Comparison of ENCODE assay signal across 21 cellular contexts in the genomic region with DNA sequence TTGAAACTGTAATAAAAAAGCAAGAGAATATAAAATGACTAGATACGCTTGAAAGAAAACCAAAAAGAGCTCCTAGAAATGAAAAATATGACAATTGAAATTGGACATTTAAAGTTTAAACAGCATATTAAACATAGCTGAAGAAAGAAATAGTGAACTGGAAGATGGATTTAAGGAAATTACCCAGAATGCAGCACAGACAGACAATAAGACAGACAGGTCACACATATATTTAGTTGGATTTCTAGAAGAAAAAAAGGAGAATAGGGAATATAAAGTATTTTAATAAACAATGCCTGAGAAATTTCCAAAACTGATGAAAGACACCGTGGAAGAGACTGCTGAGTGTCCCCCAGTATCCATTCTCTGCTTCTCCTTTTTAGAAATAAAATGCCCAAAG. TPM values are rescaled to one million over a fixed set of nuclear protein-coding genes. Genes with fewer than 3 reads are reported as not detected.
DNase-seq lines count a peak whose midpoint lies in the region; ATAC-seq, FAIRE-seq and TF ChIP-seq lines count a peak whose summit lies in the region.
"Had no signal": no experiment of that assay in that cellular context is flagged by ENCODE, and none has a peak within 500 bp of the region (broad histone marks: within the 10 kb centered on the region; RNA-seq: fewer than 3 reads in every experiment).

No MANE protein-coding gene starts in this region.

- intact Hi-C loops in pancreas (cut with DNase I), result no loop called here

- POLR2A ChIA-PET in SK-N-SH (lab: Yijun Ruan, JAX), result no interaction called here

- H3K27me3 ChIP-seq in SK-N-SH (ENCODE audit: insufficient read depth) (peaks cover 7% of the 10 kb centered on the region; the same call in 1 of the 2 replicates), pancreas (peaks cover 0 to 5% (median 0%) of the 10 kb centered on the region in 4 donors)

- H3K9me3 ChIP-seq in SK-N-SH (no peaks in the 10 kb centered on the region), pancreas (peaks cover 0 to 5% (median 0%) of the 10 kb centered on the region in 4 donors)
- H3K9me3 ChIP-seq: A549, Caco-2, HAP-1 had no signal

- H3K9ac ChIP-seq in SK-N-SH, result no peak overlapping the region
- H3K9ac ChIP-seq: GM23248 had no signal

- no peak overlapping the region for H2AFZ ChIP-seq in SK-N-SH (ENCODE audit: low read depth)
- H2AFZ ChIP-seq: GM23248 had no signal

- H3K36me3 ChIP-seq in SK-N-SH (replicated peaks in 1 of 2; ENCODE audit: control insufficient read depth in 1 of 2, insufficient read depth in 2 of 2, low read length in 1 of 2) (no peaks in the 10 kb centered on the region), pancreas (no peaks in the 10 kb centered on the region)

- FAIRE-seq in pancreas (lab: Jason Lieb, UNC), result peak; percentile 65
- FAIRE-seq: D721Med, GM12892, GM18507 had no signal

- ATAC-seq in SK-N-SH treated with all-trans-retinoic acid at 6 μM for 48 hours (no peak), pancreas (no peak)
- ATAC-seq: A549 had no signal

- CTCF ChIA-PET in SK-N-SH (lab: Yijun Ruan, JAX), result interaction anchor here (0.8 to 7.9 kb wide), 3 partner anchors 9 to 13 kb away, joined by 3 to 55 read pairs (median 7); no protein-coding TSS in a partner anchor

- DNase-seq in SK-N-SH, result no peak
- DNase-seq in pancreas, result no peak
- no peak for DNase-seq in NCI-H2029 treated with DMSO at 0.1 percent for 48 hours (lab: John Stamatoyannopoulos, UW)
- DNase-seq: AML-193; Caco-2; CD4-positive, alpha-beta T cell; GDM1; GM23248; HFFc6; IMR-90; KBM-7 had no signal

- H4K20me1 ChIP-seq in SK-N-SH (ENCODE audit: insufficient read depth), result no peaks in the 10 kb centered on the region

- no peaks in the 10 kb centered on the region for H3K9me2 ChIP-seq in SK-N-SH

- no peak overlapping the region for H3K4me2 ChIP-seq in SK-N-SH
- H3K4me2 ChIP-seq: A549 had no signal

- TF ChIP-seq RAD21 in SK-N-SH (IDR thresholded peaks at IDR 0.05; ENCODE audit: low read length), result no peak

- H3K4me3 ChIP-seq in SK-N-SH (ENCODE audit: low read depth in 2 of 2, low read length in 1 of 2), result no peak overlapping the region
- no peak overlapping the region for H3K4me3 ChIP-seq in pancreas
- H3K4me3 ChIP-seq: A549, GM23248, HAP-1 had no signal

- H3K4me1 ChIP-seq in SK-N-SH (ENCODE audit: control insufficient read depth in 1 of 2, insufficient read depth in 2 of 2, low read depth in 1 of 2, low read length in 1 of 2), result no peaks in the 10 kb centered on the region
- no peaks in the 10 kb centered on the region for H3K4me1 ChIP-seq in pancreas
- H3K4me1 ChIP-seq: A549, Caco-2 had no signal

- TF ChIP-seq EP300 in SK-N-SH (IDR thresholded peaks at IDR 0.05; ENCODE audit: borderline replicate concordance in 1 of 2, low read depth in 1 of 2, low read length in 1 of 2), result no peak

- WGBS in SK-N-SH (ENCODE audit: low lambda C conversion rate), result 47% methylated on average over 2 of the region's 2 CpGs
- WGBS in pancreas, 2 donors, result 87 to 94% methylated on average over 2 of the region's 2 CpGs

- TF ChIP-seq CTCF in SK-N-SH (IDR thresholded peaks at IDR 0.05), result no peak
- TF ChIP-seq CTCF in pancreas (IDR thresholded peaks at IDR 0.05), result no peak

- H3K27ac ChIP-seq in SK-N-SH (ENCODE audit: low read depth in 2 of 2, low read length in 1 of 2), result no peak overlapping the region
- H3K27ac ChIP-seq in pancreas, result no peak overlapping the region
- H3K27ac ChIP-seq: 22Rv1, A549, C4-2B, GM23248, HL-60 had no signal

- H3K79me2 ChIP-seq in SK-N-SH (ENCODE audit: insufficient read depth), result no peaks in the 10 kb centered on the region

- H3F3A ChIP-seq in SK-N-SH (replicated peaks; ENCODE audit: insufficient read depth), result no peaks in the 10 kb centered on the region

TF ChIP-seq in SK-N-SH treated with all-trans-retinoic acid at 6 μM for 48 hours, 23 proteins besides CTCF, POLR2A, EP300 and RAD21:
- peak; percentile 69 for TF ChIP-seq ZFP30 (CRISPR knock-in tag; IDR thresholded peaks at IDR 0.05)
- TF ChIP-seq OSR1 (CRISPR knock-in tag; IDR thresholded peaks at IDR 0.05), result no peak
- TF ChIP-seq, protein P1, sequence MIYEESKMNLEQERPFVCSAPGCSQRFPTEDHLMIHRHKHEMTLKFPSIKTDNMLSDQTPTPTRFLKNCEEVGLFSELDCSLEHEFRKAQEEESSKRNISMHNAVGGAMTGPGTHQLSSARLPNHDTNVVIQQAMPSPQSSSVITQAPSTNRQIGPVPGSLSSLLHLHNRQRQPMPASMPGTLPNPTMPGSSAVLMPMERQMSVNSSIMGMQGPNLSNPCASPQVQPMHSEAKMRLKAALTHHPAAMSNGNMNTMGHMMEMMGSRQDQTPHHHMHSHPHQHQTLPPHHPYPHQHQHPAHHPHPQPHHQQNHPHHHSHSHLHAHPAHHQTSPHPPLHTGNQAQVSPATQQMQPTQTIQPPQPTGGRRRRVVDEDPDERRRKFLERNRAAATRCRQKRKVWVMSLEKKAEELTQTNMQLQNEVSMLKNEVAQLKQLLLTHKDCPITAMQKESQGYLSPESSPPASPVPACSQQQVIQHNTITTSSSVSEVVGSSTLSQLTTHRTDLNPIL (CRISPR knock-in tag; IDR thresholded peaks at IDR 0.05; ENCODE audit: low read depth), result no peak

TF ChIP-seq in SK-N-SH, 30 proteins besides CTCF, POLR2A, EP300 and RAD21:
- no peak for TF ChIP-seq GABPA (IDR thresholded peaks at IDR 0.05; ENCODE audit: low read depth)
- no peak for TF ChIP-seq RXRA (IDR thresholded peaks at IDR 0.05; ENCODE audit: borderline replicate concordance, low read depth)
- TF ChIP-seq TCF12 (IDR thresholded peaks at IDR 0.05), result no peak
- TF ChIP-seq SIN3A (IDR thresholded peaks at IDR 0.05; ENCODE audit: borderline replicate concordance, low read depth, low read length), result no peak
- TF ChIP-seq RFX5 (IDR thresholded peaks at IDR 0.05; ENCODE audit: low read length), result no peak
- no peak for TF ChIP-seq TAF1 (IDR thresholded peaks at IDR 0.05; ENCODE audit: borderline replicate concordance, low read depth, low read length)
- TF ChIP-seq, protein P2, sequence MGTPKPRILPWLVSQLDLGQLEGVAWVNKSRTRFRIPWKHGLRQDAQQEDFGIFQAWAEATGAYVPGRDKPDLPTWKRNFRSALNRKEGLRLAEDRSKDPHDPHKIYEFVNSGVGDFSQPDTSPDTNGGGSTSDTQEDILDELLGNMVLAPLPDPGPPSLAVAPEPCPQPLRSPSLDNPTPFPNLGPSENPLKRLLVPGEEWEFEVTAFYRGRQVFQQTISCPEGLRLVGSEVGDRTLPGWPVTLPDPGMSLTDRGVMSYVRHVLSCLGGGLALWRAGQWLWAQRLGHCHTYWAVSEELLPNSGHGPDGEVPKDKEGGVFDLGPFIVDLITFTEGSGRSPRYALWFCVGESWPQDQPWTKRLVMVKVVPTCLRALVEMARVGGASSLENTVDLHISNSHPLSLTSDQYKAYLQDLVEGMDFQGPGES (IDR thresholded peaks at IDR 0.05; ENCODE audit: low read depth, low read length), result no peak
- TF ChIP-seq GATA2 (CRISPR knock-in tag; IDR thresholded peaks at IDR 0.05), result no peak
- no peak for TF ChIP-seq POLR2AphosphoS5 (IDR thresholded peaks at IDR 0.05; ENCODE audit: low read depth, low read length)
- TF ChIP-seq, protein P3, sequence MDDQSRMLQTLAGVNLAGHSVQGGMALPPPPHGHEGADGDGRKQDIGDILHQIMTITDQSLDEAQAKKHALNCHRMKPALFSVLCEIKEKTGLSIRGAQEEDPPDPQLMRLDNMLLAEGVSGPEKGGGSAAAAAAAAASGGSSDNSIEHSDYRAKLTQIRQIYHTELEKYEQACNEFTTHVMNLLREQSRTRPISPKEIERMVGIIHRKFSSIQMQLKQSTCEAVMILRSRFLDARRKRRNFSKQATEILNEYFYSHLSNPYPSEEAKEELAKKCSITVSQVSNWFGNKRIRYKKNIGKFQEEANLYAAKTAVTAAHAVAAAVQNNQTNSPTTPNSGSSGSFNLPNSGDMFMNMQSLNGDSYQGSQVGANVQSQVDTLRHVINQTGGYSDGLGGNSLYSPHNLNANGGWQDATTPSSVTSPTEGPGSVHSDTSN (IDR thresholded peaks at IDR 0.05), result no peak
- TF ChIP-seq MXI1 (IDR thresholded peaks at IDR 0.05; ENCODE audit: low read depth, low read length), result no peak
- TF ChIP-seq SMC3 (IDR thresholded peaks at IDR 0.05; ENCODE audit: low read depth, low read length), result no peak

RNA-seq across cellular contexts. Expression of a gene that starts 6.6 kb away (rescaled TPM):
- polyA plus RNA-seq in SK-N-SH (2012; rRNA removed) (0.05 and 0.08 TPM in 2 replicates), pancreas (under 1 TPM in 1 of 2 donors, not detected in 1; 0.07 TPM)
- polyA plus RNA-seq in SK-N-SH (2012; cell fraction: cytosol; rRNA removed), result 0.04 and 0.07 TPM in 2 replicates
- 0.06 TPM in 1 of 2 replicates, not detected in the other for polyA plus RNA-seq in SK-N-SH (2012; cell fraction: nucleus; rRNA removed)
- total RNA-seq in pancreas, result under 1 TPM in 3 of 6 donors, not detected in 3; 0.09 to 0.28 (median 0.14) TPM
- total RNA-seq: CD4-positive, alpha-beta T cell; GM23248; HFFc6; HT1080 had no signal
- polyA plus RNA-seq: GM23248 had no signal

RNA-seq across cellular contexts. Expression of a gene that starts 20.1 kb away (rescaled TPM):
- polyA plus RNA-seq in SK-N-SH (2012; rRNA removed) (1.2 and 2.5 TPM in 2 replicates), pancreas (under 1 TPM; 0.28 to 0.99 TPM)
- 0.44 and 0.64 TPM in 2 replicates for polyA plus RNA-seq in SK-N-SH (2012; cell fraction: cytosol; rRNA removed)
- 12.7 and 15.1 TPM in 2 replicates for polyA plus RNA-seq in SK-N-SH (2012; cell fraction: nucleus; rRNA removed)
- under 1 TPM in 3 of 6 donors, not detected in 3; 0.35 to 0.67 (median 0.49) TPM for total RNA-seq in pancreas
- total RNA-seq: Caco-2, GM23248, HT1080 had no signal
- polyA plus RNA-seq: GM23248 had no signal

RNA-seq across cellular contexts. Expression of a gene that starts 34.2 kb away (rescaled TPM):
- 22.3 and 30.8 TPM in 2 replicates for polyA plus RNA-seq in SK-N-SH (2012; rRNA removed)
- polyA plus RNA-seq in SK-N-SH (2012; cell fraction: cytosol; rRNA removed), result 14.8 and 24.2 TPM in 2 replicates
- polyA plus RNA-seq in SK-N-SH (2012; cell fraction: nucleus; rRNA removed), result 64.5 and 67.9 TPM in 2 replicates
- total RNA-seq in pancreas, result 10 to 100 TPM in 4 of 6 donors, 1 to 10 TPM in 2; 8.4 to 15.8 (median 11.1) TPM
- 10 to 100 TPM; 12.3 to 14.4 TPM for polyA plus RNA-seq in pancreas

RNA-seq across cellular contexts. Expression of a gene that starts 54.6 kb away (rescaled TPM):
- polyA plus RNA-seq in SK-N-SH (2012; rRNA removed) (44.5 and 45.3 TPM in 2 replicates), pancreas (10 to 100 TPM; 26.3 to 32.1 TPM)
- 29.3 and 41.5 TPM in 2 replicates for polyA plus RNA-seq in SK-N-SH (2012; cell fraction: cytosol; rRNA removed)
- polyA plus RNA-seq in SK-N-SH (2012; cell fraction: nucleus; rRNA removed), result 24.8 and 34.7 TPM in 2 replicates
- total RNA-seq in pancreas, result 10 to 100 TPM in 1 of 6 donors, 1 to 10 TPM in 5; 6.7 to 10.6 (median 8.1) TPM
